Comparison of ENCODE assay signal across 29 cellular contexts in the genomic region with DNA sequence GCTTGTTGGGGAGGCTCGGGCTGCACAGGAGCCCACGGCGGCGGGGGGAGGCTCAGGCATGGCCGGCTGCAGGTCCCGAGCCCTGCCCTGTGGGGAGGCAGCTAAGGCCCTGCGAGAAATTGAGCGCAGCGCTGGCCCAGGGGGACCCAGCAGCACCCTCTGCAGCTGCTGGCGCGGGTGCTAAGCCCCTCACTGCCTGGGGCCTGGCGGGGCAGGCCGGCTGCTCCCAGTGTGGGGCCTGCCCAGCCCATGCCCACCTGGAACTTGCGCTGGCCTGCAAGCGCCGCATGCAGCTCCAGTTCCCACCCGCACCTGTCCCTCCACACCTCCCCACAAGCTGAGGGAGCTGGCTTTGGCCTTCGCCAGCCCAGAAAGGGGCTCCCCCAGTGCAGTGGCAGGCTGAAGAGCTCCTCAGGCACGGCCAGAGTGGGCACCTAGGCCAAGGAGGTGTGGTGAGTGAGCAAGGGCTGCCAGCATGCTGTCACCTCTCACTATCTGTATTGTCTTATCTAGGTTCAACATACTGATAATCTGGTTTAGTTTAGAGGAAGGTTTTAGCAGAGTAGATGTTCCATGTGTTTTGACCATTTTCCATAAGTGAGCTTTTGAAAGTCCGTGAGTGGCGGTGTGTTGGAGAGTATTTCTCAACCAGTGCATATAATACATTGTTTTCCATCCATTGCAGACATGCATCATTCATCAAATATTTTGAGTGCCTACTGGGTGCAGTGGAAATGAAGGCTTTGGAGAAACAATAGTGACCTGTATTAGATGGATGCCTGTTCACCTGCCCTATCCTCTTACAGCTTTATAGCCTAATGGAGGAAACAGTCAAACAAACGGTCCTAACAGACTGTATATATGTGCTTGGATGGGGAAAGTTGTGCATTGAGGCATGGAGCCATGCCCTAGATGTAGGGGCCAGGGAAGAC.
"Had no signal": no experiment of that assay in that cellular context is flagged by ENCODE, and none has a peak within 500 bp of the region (broad histone marks: within the 10 kb centered on the region; RNA-seq: fewer than 3 reads in every experiment).

No MANE protein-coding gene starts in this region.

- ATAC-seq: activated T-helper 17 cell treated with anti-CD3 and anti-CD28 coated beads, Interleukin-2, amount 50 U/mL, for 72 hours; foreskin keratinocyte; left ventricle myocardium superior; sciatic nerve; stimulated activated effector memory CD8-positive, alpha-beta T cell treated with anti-CD3 and anti-CD28 coated beads, Interleukin-12 subunit alpha, Interleukin-12 subunit beta, amount 100 ng/mL, for 72 hours had no signal

- H3K4me3 Mint-ChIP-seq: activated CD4-positive, alpha-beta memory T cell treated with anti-CD3 and anti-CD28 coated beads, Interleukin-2, amount 10 ng/mL, durations not matched to agents 7 days and 5 days; activated CD4-positive, alpha-beta T cell treated with anti-CD3 and anti-CD28 coated beads, Interleukin-2, amount 10 ng/mL, durations not matched to agents 7 days and 5 days; activated T-cell treated with anti-CD3 and anti-CD28 coated beads, Interleukin-2, amount 50 U/mL, for 24 hours; activated T-helper 17 cell treated with anti-CD3 and anti-CD28 coated beads, Interleukin-2, amount 50 U/mL, for 72 hours; dendritic cell treated with granulocyte-macrophage colony-stimulating factor and Interleukin-4, amounts not matched to agents 40 ng/mL and 50 ng/mL, for 4 days; endodermal cell; mesothelial cell of epicardium; nephron progenitor cell; stimulated activated effector memory CD8-positive, alpha-beta T cell treated with anti-CD3 and anti-CD28 coated beads, Interleukin-12 subunit alpha, Interleukin-12 subunit beta, amount 100 ng/mL, for 72 hours; type B pancreatic cell had no signal

- H3K4me3 ChIP-seq: breast epithelium, esophagus muscularis mucosa, heart left ventricle, ovary, skin epidermis, suprapubic skin had no signal

- H3K27me3 ChIP-seq: breast epithelium, esophagus muscularis mucosa, foreskin keratinocyte, heart left ventricle, ovary, suprapubic skin had no signal

- H3K4me1 ChIP-seq: breast epithelium, esophagus muscularis mucosa, foreskin keratinocyte, suprapubic skin had no signal

- H3K27me3 Mint-ChIP-seq: activated CD4-positive, alpha-beta memory T cell treated with anti-CD3 and anti-CD28 coated beads, Interleukin-2, amount 10 ng/mL, durations not matched to agents 7 days and 5 days; activated CD4-positive, alpha-beta T cell treated with anti-CD3 and anti-CD28 coated beads, Interleukin-2, amount 10 ng/mL, durations not matched to agents 7 days and 5 days; activated T-cell treated with anti-CD3 and anti-CD28 coated beads, Interleukin-2, amount 50 U/mL, for 24 hours; activated T-helper 17 cell treated with anti-CD3 and anti-CD28 coated beads, Interleukin-2, amount 50 U/mL, for 72 hours; dendritic cell treated with granulocyte-macrophage colony-stimulating factor and Interleukin-4, amounts not matched to agents 40 ng/mL and 50 ng/mL, for 4 days; naive B cell; progenitor cell of endocrine pancreas; type B pancreatic cell had no signal

- H3K4me1 Mint-ChIP-seq: mesothelial cell of epicardium, nephron progenitor cell had no signal

- H3K27ac ChIP-seq: breast epithelium, esophagus muscularis mucosa, foreskin keratinocyte, heart left ventricle, ovary, skin epidermis, suprapubic skin had no signal

- H3K9me3 ChIP-seq: esophagus muscularis mucosa, ovary, suprapubic skin had no signal

- DNase-seq: activated CD4-positive, alpha-beta memory T cell treated with anti-CD3 and anti-CD28 coated beads, Interleukin-2, amount 10 ng/mL, durations not matched to agents 7 days and 5 days; activated CD4-positive, alpha-beta T cell treated with anti-CD3 and anti-CD28 coated beads for 1 hour; activated CD4-positive, alpha-beta T cell treated with anti-CD3 and anti-CD28 coated beads, Interleukin-2, amount 10 ng/mL, durations not matched to agents 7 days and 5 days; activated CD8-positive, alpha-beta memory T cell treated with anti-CD3 and anti-CD28 coated beads, Interleukin-2, amount 50 U/mL, for 48 hours; activated gamma-delta T cell treated with Interleukin-2 at 50 U/mL for 16 hours; activated naive CD4-positive, alpha-beta T cell treated with anti-CD3 and anti-CD28 coated beads, Interleukin-2, amount 50 U/mL, for 16 hours; activated T-cell treated with anti-CD3 and anti-CD28 coated beads, Interleukin-2, amount 50 U/mL, for 24 hours; central memory CD4-positive, alpha-beta T cell; endodermal cell; foreskin keratinocyte; heart left ventricle; left ventricle myocardium superior; naive B cell; nephron progenitor cell; ovary; stimulated activated CD4-positive, alpha-beta T cell treated with anti-CD3 and anti-CD28 coated beads, Interleukin-12 subunit alpha, Interleukin-12 subunit beta, amount 100 ng/mL, for 4 hours; stimulated activated CD4-positive, alpha-beta T cell treated with anti-CD3 and anti-CD28 coated beads, Interleukin-4, amount 100 ng/mL, for 24 hours; T-helper 2 cell had no signal

- H3K36me3 ChIP-seq: breast epithelium, esophagus muscularis mucosa, heart left ventricle, ovary, suprapubic skin had no signal

- H3K9me3 Mint-ChIP-seq: activated T-helper 17 cell treated with anti-CD3 and anti-CD28 coated beads, Interleukin-2, amount 50 U/mL, for 72 hours; stimulated activated effector memory CD8-positive, alpha-beta T cell treated with anti-CD3 and anti-CD28 coated beads, Interleukin-12 subunit alpha, Interleukin-12 subunit beta, amount 100 ng/mL, for 72 hours had no signal

- H3K27ac Mint-ChIP-seq: activated CD4-positive, alpha-beta memory T cell treated with anti-CD3 and anti-CD28 coated beads, Interleukin-2, amount 10 ng/mL, durations not matched to agents 7 days and 5 days; activated CD4-positive, alpha-beta T cell treated with anti-CD3 and anti-CD28 coated beads, Interleukin-2, amount 10 ng/mL, durations not matched to agents 7 days and 5 days; activated T-cell treated with anti-CD3 and anti-CD28 coated beads, Interleukin-2, amount 50 U/mL, for 24 hours; activated T-helper 17 cell treated with anti-CD3 and anti-CD28 coated beads, Interleukin-2, amount 50 U/mL, for 72 hours; dendritic cell treated with granulocyte-macrophage colony-stimulating factor and Interleukin-4, amounts not matched to agents 40 ng/mL and 50 ng/mL, for 4 days; endodermal cell; mesothelial cell of epicardium; nephron progenitor cell; progenitor cell of endocrine pancreas; type B pancreatic cell had no signal
